Comparison of ENCODE assay signal across 27 cellular contexts in genomic region chr1:28758420-28758819, GRCh38. TPM values are rescaled to one million over a fixed set of nuclear protein-coding genes. Genes with fewer than 3 reads are reported as not detected.
DNase-seq lines count a peak whose midpoint lies in the region; ATAC-seq, FAIRE-seq and TF ChIP-seq lines count a peak whose summit lies in the region.
"Had no signal": no experiment of that assay in that cellular context is flagged by ENCODE, and none has a peak within 500 bp of the region (broad histone marks: within the 10 kb centered on the region; RNA-seq: fewer than 3 reads in every experiment).

No MANE protein-coding gene starts in this region.

- H3K9ac ChIP-seq in SK-N-SH = no peak overlapping the region
- H3K9ac ChIP-seq in HepG2 (ENCODE audit: insufficient read depth, low read depth, low read length) = no peak overlapping the region
- H3K9ac ChIP-seq: BLaER1 treated with 17β-estradiol and CSF1 and Interleukin-3, amounts not matched to agents 10 nM and 100 nM had no signal

- peaks cover 100% of the 10 kb centered on the region for H4K20me1 ChIP-seq in SK-N-SH (ENCODE audit: insufficient read depth)
- H4K20me1 ChIP-seq in HepG2 (ENCODE audit: insufficient read depth, low read length) = peaks cover 73% of the 10 kb centered on the region

- no peak for TF ChIP-seq RAD21 in SK-N-SH (IDR thresholded peaks at IDR 0.05; ENCODE audit: low read length)
- no peak for TF ChIP-seq RAD21 in HepG2 (CRISPR knock-in tag; IDR thresholded peaks at IDR 0.05)

- no peak overlapping the region for H3K4me3 Mint-ChIP-seq in immature natural killer cell

- H3K4me2 ChIP-seq in SK-N-SH (no peak overlapping the region), HepG2 (ENCODE audit: low read depth, low read length) (no peak overlapping the region)
- H3K4me2 ChIP-seq: BLaER1 treated with 17β-estradiol and CSF1 and Interleukin-3, amounts not matched to agents 10 nM and 100 nM had no signal

- peaks cover 23 to 27% of the 10 kb centered on the region in 2 donors for H3K4me1 Mint-ChIP-seq in immature natural killer cell

- H3K27me3 ChIP-seq in SK-N-SH (ENCODE audit: insufficient read depth) (no peaks in the 10 kb centered on the region), HepG2 (ENCODE audit: control insufficient read depth in 1 of 2, insufficient read depth in 2 of 2, low read length in 2 of 2) (no peaks in the 10 kb centered on the region), right lobe of liver (no peaks in the 10 kb centered on the region)
- H3K27me3 ChIP-seq: BLaER1 treated with 17β-estradiol and CSF1 and Interleukin-3, amounts not matched to agents 10 nM and 100 nM; MG63; SJSA1 had no signal

- H3K9me2 ChIP-seq in SK-N-SH = no peaks in the 10 kb centered on the region

- no peak for FAIRE-seq in HepG2 (lab: Jason Lieb, UNC)
- FAIRE-seq: GM19239, H54, RCC 7860 had no signal

- H3K9me3 Mint-ChIP-seq in immature natural killer cell = no peaks in the 10 kb centered on the region
- H3K9me3 Mint-ChIP-seq: CD8-positive, alpha-beta memory T cell had no signal

- H3K9me3 ChIP-seq in SK-N-SH (no peaks in the 10 kb centered on the region), HepG2 (ENCODE audit: low read length) (no peaks in the 10 kb centered on the region), right lobe of liver (no peaks in the 10 kb centered on the region)
- H3K9me3 ChIP-seq: BLaER1 treated with 17β-estradiol and CSF1 and Interleukin-3, amounts not matched to agents 10 nM and 100 nM; MG63 had no signal

- H3F3A ChIP-seq in SK-N-SH (replicated peaks; ENCODE audit: insufficient read depth) = peaks cover 13% of the 10 kb centered on the region

- intact Hi-C loops in HepG2 (cut with micrococcal nuclease; ENCODE audit: unreplicated experiment) (loop anchor here (5.0 kb wide), 1 partner anchor 116 kb away; the partner anchor contains the start of gene TAF12), right lobe of liver (cut with DNase I) (no loop called here)

- no peak for DNase-seq in SK-N-SH
- DNase-seq in HepG2 (ENCODE audit: low spot score) = no peak
- DNase-seq in right lobe of liver = no peak
- no peak for DNase-seq in immature natural killer cell
- DNase-seq in stimulated activated CD4-positive, alpha-beta T cell treated with anti-CD3 and anti-CD28 coated beads, Interleukin-15, amount 100 ng/mL, for 24 hours = no peak
- DNase-seq in AG08395 (ENCODE audit: low spot score) = no peak
- no peak for DNase-seq in NCI-H226
- DNase-seq: ACHN; Calu3; CD8-positive, alpha-beta memory T cell; DMS153; Kasumi-1; MG63; NCI-H1417; NCI-H1694 treated with DMSO at 0.1 percent for 48 hours; NCI-H2081 treated with DMSO at 0.1 percent for 48 hours; NCI-H2171 treated with DMSO at 0.1 percent for 48 hours; NCI-H446; NCI-H526; OCI-M1 had no signal

- no peaks in the 10 kb centered on the region for H3K27me3 Mint-ChIP-seq in immature natural killer cell (ENCODE audit: low read depth in 3 of 3)
- H3K27me3 Mint-ChIP-seq: CD8-positive, alpha-beta memory T cell had no signal

- no peak for TF ChIP-seq POLR2A in HepG2 (IDR thresholded peaks at IDR 0.05; ENCODE audit: insufficient read depth in 1 of 2, low read depth in 2 of 2, low read length in 2 of 2)
- TF ChIP-seq POLR2A in right lobe of liver (IDR thresholded peaks at IDR 0.05) = no peak

- no TSS peak for BruUV-seq in HepG2 (replicated peaks; lab: Mats Ljungman, UMichigan)

- CTCF ChIA-PET in SK-N-SH (lab: Yijun Ruan, JAX) = interaction anchor here (2.3 to 2.5 kb wide), 2 partner anchors 22 kb away, joined by 6 to 11 read pairs; partner anchors contain the start of gene YTHDF2
- CTCF ChIA-PET in HepG2 (lab: Yijun Ruan, JAX; ENCODE audit: low intra/inter-chr PET ratio, low total read pairs) = no interaction called here

- TF ChIP-seq EP300 in SK-N-SH (IDR thresholded peaks at IDR 0.05; ENCODE audit: borderline replicate concordance in 1 of 2, low read depth in 1 of 2, low read length in 1 of 2) (no peak), HepG2 (IDR thresholded peaks at IDR 0.05; ENCODE audit: low read depth in 2 of 2, low read length in 2 of 2) (no peak), HepG2 (CRISPR knock-in tag; IDR thresholded peaks at IDR 0.05; ENCODE audit: borderline replicate concordance) (no peak)

- WGBS in SK-N-SH (ENCODE audit: low lambda C conversion rate) = 85% methylated on average over 4 of the region's 4 CpGs
- WGBS in HepG2 (ENCODE audit: low lambda C conversion rate) = 92% methylated on average over 4 of the region's 4 CpGs
- 76% methylated on average over 4 of the region's 4 CpGs for WGBS in right lobe of liver (ENCODE audit: insufficient coverage, low coverage, low lambda C conversion rate, missing lambda C conversion rate)

- in situ Hi-C loops in HepG2 (cut with HindIII; ENCODE audit: extremely low pct_ligation_motif_present, low pct_unique_long_range_greater_than_20kb) = no loop called here

- no peak overlapping the region for H3K4me3 ChIP-seq in SK-N-SH (ENCODE audit: low read depth in 2 of 2, low read length in 1 of 2)
- no peak overlapping the region for H3K4me3 ChIP-seq in HepG2 (replicated peaks in 1 of 3; ENCODE audit: insufficient read depth in 1 of 3, low read depth in 2 of 3, low read length in 3 of 3)
- no peak overlapping the region for H3K4me3 ChIP-seq in right lobe of liver
- H3K4me3 ChIP-seq: BLaER1 treated with 17β-estradiol and CSF1 and Interleukin-3, amounts not matched to agents 10 nM and 100 nM; MG63; SJSA1 had no signal

- H3K27ac Mint-ChIP-seq in immature natural killer cell = peak overlapping the region in 4 of 6 donors; percentile 32 to 66 (median 36)

- no peak overlapping the region for H2AFZ ChIP-seq in SK-N-SH (ENCODE audit: low read depth)
- no peak overlapping the region for H2AFZ ChIP-seq in HepG2 (ENCODE audit: low read length)

- no peak overlapping the region for H3K27ac ChIP-seq in SK-N-SH (ENCODE audit: low read depth in 2 of 2, low read length in 1 of 2)
- no peak overlapping the region for H3K27ac ChIP-seq in HepG2 (ENCODE audit: extremely low read length, insufficient read depth, low read length)
- no peak overlapping the region for H3K27ac ChIP-seq in right lobe of liver
- H3K27ac ChIP-seq: 22Rv1; BLaER1 treated with 17β-estradiol and CSF1 and Interleukin-3, amounts not matched to agents 10 nM and 100 nM; SJSA1 had no signal

- ATAC-seq in SK-N-SH treated with all-trans-retinoic acid at 6 μM for 48 hours (no peak), HepG2 (no peak), right lobe of liver (no peak)

- POLR2A ChIA-PET in SK-N-SH (lab: Yijun Ruan, JAX) (interaction anchor here (0.9 kb wide), 1 partner anchor 22 kb away, joined by 3 read pairs; the partner anchor contains the start of gene YTHDF2), HepG2 (lab: Yijun Ruan, JAX) (no interaction called here)

- H3K36me3 Mint-ChIP-seq in immature natural killer cell = peaks cover 0 to 7% (median 1%) of the 10 kb centered on the region in 3 donors

- TF ChIP-seq CTCF in SK-N-SH (IDR thresholded peaks at IDR 0.05) (no peak), HepG2 (CRISPR knock-in tag; IDR thresholded peaks at IDR 0.05) (no peak), right lobe of liver (IDR thresholded peaks at IDR 0.05) (no peak)

- peaks cover 0 to 4% of the 10 kb centered on the region in 2 experiments; a peak in 2 of 4 replicates for H3K4me1 ChIP-seq in SK-N-SH (ENCODE audit: control insufficient read depth in 1 of 2, insufficient read depth in 2 of 2, low read depth in 1 of 2, low read length in 1 of 2)
- H3K4me1 ChIP-seq in HepG2 (ENCODE audit: insufficient read depth, low read length) = peaks cover 34% of the 10 kb centered on the region
- H3K4me1 ChIP-seq in right lobe of liver = peaks cover 0 to 33% (median 1%) of the 10 kb centered on the region in 4 donors

- H3K79me2 ChIP-seq in SK-N-SH (ENCODE audit: insufficient read depth) = peaks cover 100% of the 10 kb centered on the region
- peaks cover 91% of the 10 kb centered on the region for H3K79me2 ChIP-seq in HepG2 (ENCODE audit: insufficient read depth, low read length)

- H3K36me3 ChIP-seq in SK-N-SH (replicated peaks in 1 of 2; ENCODE audit: control insufficient read depth in 1 of 2, insufficient read depth in 2 of 2, low read length in 1 of 2) = peaks cover 19 to 35% of the 10 kb centered on the region in 2 experiments
- H3K36me3 ChIP-seq in HepG2 (replicated peaks in 1 of 2; ENCODE audit: control insufficient read depth in 1 of 2, insufficient read depth in 2 of 2, low read length in 2 of 2) = peaks cover 13 to 42% of the 10 kb centered on the region in 2 experiments
- peaks cover 0 to 13% (median 0%) of the 10 kb centered on the region in 4 donors for H3K36me3 ChIP-seq in right lobe of liver

RNA-seq across cellular contexts. Expression of gene YTHDF2, which starts 21.7 kb away (rescaled TPM):
- 45.2 and 54.8 TPM in 2 replicates for polyA plus RNA-seq in SK-N-SH (2012; rRNA removed)
- 50.3 and 54.5 TPM in 2 replicates for polyA plus RNA-seq in SK-N-SH (2012; cell fraction: cytosol; rRNA removed)
- polyA plus RNA-seq in SK-N-SH (2012; cell fraction: nucleus; rRNA removed) = 32.2 and 56.4 TPM in 2 replicates
- 59.6 and 84.7 TPM in 2 replicates for total RNA-seq in HepG2 (2016; rRNA removed; fragmentation: Illumina TruSeq; extraction: Trizol)
- 23.5 and 25.1 TPM in 2 replicates for total RNA-seq in HepG2 (2016; cell fraction: cytosol; rRNA removed; fragmentation: Illumina TruSeq; extraction: Trizol; ENCODE audit: low read depth)
- 64.6 and 75.8 TPM in 2 replicates for total RNA-seq in HepG2 (2016; cell fraction: insoluble cytoplasmic fraction; rRNA removed; fragmentation: Illumina TruSeq; extraction: Trizol)
- 40.7 and 44.0 TPM in 2 replicates for total RNA-seq in HepG2 (2016; cell fraction: membrane; rRNA removed; fragmentation: Illumina TruSeq; extraction: Trizol)
- 40.1 and 45.5 TPM in 2 replicates for total RNA-seq in HepG2 (2016; cell fraction: nucleus; rRNA removed; fragmentation: Illumina TruSeq; extraction: Trizol)
- polyA plus RNA-seq in HepG2 (2011; rRNA removed) = 48.4 and 57.5 TPM in 2 replicates
- polyA plus RNA-seq in HepG2 (2011; cell fraction: cytosol; rRNA removed) = 42.8 and 55.5 TPM in 2 replicates
- 27.3 and 38.4 TPM in 2 replicates for polyA plus RNA-seq in HepG2 (2011; cell fraction: nucleus; rRNA removed)
- polyA plus RNA-seq in HepG2 (2012) = 45.7 and 46.5 TPM in 2 replicates
- 6.9 and 7.4 TPM in 2 replicates for polyA plus RNA-seq in HepG2 (2016; cell fraction: cytosol; fragmentation: Illumina TruSeq; extraction: Trizol; ENCODE audit: low read depth)
- 77.8 and 84.1 TPM in 2 replicates for polyA plus RNA-seq in HepG2 (2016; cell fraction: insoluble cytoplasmic fraction; fragmentation: Illumina TruSeq; extraction: Trizol; ENCODE audit: low read depth)
- 19.2 and 20.4 TPM in 2 replicates for polyA plus RNA-seq in HepG2 (2016; cell fraction: membrane; fragmentation: Illumina TruSeq; extraction: Trizol; ENCODE audit: low read depth)
- polyA plus RNA-seq in HepG2 (2016; cell fraction: nucleus; fragmentation: Illumina TruSeq; extraction: Trizol; ENCODE audit: insufficient read depth, low read depth) = 51.1 and 54.7 TPM in 2 replicates
- 118 and 193 TPM in 2 replicates for polyA minus RNA-seq in HepG2 (2011; rRNA and poly(A)+ RNA removed; ENCODE audit: low replicate concordance)
- 60.7 and 61.0 TPM in 2 replicates for polyA minus RNA-seq in HepG2 (2011; cell fraction: cytosol; rRNA and poly(A)+ RNA removed)
- 38.6 and 48.5 TPM in 2 replicates for polyA minus RNA-seq in HepG2 (2011; cell fraction: nucleus; rRNA and poly(A)+ RNA removed)
- 10 to 100 TPM; 21.8 to 43.2 (median 31.7) TPM for total RNA-seq in right lobe of liver
- polyA plus RNA-seq in immature natural killer cell = 100 to 1,000 TPM in 2 of 3 donors, 10 to 100 TPM in 1; 78.1 to 210 (median 129) TPM

RNA-seq across cellular contexts. Expression of gene OPRD1, which starts 53.5 kb away (rescaled TPM):
- polyA plus RNA-seq in SK-N-SH (2012; rRNA removed) = 0.07 and 0.24 TPM in 2 replicates
- 0.10 and 0.26 TPM in 2 replicates for polyA plus RNA-seq in SK-N-SH (2012; cell fraction: cytosol; rRNA removed)
- polyA plus RNA-seq in SK-N-SH (2012; cell fraction: nucleus; rRNA removed) = 0.27 and 0.43 TPM in 2 replicates
- 0.02 TPM in 1 of 2 replicates, not detected in the other for total RNA-seq in HepG2 (2016; rRNA removed; fragmentation: Illumina TruSeq; extraction: Trizol)
- not detected in 2 replicates for total RNA-seq in HepG2 (2016; cell fraction: cytosol; rRNA removed; fragmentation: Illumina TruSeq; extraction: Trizol; ENCODE audit: low read depth)
- 0.04 TPM in 1 of 2 replicates, not detected in the other for total RNA-seq in HepG2 (2016; cell fraction: insoluble cytoplasmic fraction; rRNA removed; fragmentation: Illumina TruSeq; extraction: Trizol)
- not detected in 2 replicates for total RNA-seq in HepG2 (2016; cell fraction: membrane; rRNA removed; fragmentation: Illumina TruSeq; extraction: Trizol)
- total RNA-seq in HepG2 (2016; cell fraction: nucleus; rRNA removed; fragmentation: Illumina TruSeq; extraction: Trizol) = 0.06 TPM in 1 of 2 replicates, not detected in the other
- polyA plus RNA-seq in HepG2 (2011; rRNA removed) = 0.01 and 0.03 TPM in 2 replicates
- 0.01 and 0.03 TPM in 2 replicates for polyA plus RNA-seq in HepG2 (2011; cell fraction: cytosol; rRNA removed)
- polyA plus RNA-seq in HepG2 (2011; cell fraction: nucleus; rRNA removed) = 0.11 and 0.14 TPM in 2 replicates
- polyA plus RNA-seq in HepG2 (2012) = 0.03 and 0.07 TPM in 2 replicates
- polyA plus RNA-seq in HepG2 (2016; cell fraction: cytosol; fragmentation: Illumina TruSeq; extraction: Trizol; ENCODE audit: low read depth) = not detected in 2 replicates
- polyA plus RNA-seq in HepG2 (2016; cell fraction: insoluble cytoplasmic fraction; fragmentation: Illumina TruSeq; extraction: Trizol; ENCODE audit: low read depth) = not detected in 2 replicates
- not detected in 2 replicates for polyA plus RNA-seq in HepG2 (2016; cell fraction: membrane; fragmentation: Illumina TruSeq; extraction: Trizol; ENCODE audit: low read depth)
- polyA plus RNA-seq in HepG2 (2016; cell fraction: nucleus; fragmentation: Illumina TruSeq; extraction: Trizol; ENCODE audit: insufficient read depth, low read depth) = 0.04 TPM in 2 replicates
- polyA minus RNA-seq in HepG2 (2011; rRNA and poly(A)+ RNA removed; ENCODE audit: low replicate concordance) = 0.86 TPM in 1 of 2 replicates, not detected in the other
- polyA minus RNA-seq in HepG2 (2011; cell fraction: cytosol; rRNA and poly(A)+ RNA removed) = 0.10 TPM in 1 of 2 replicates, not detected in the other
- 0.12 and 0.26 TPM in 2 replicates for polyA minus RNA-seq in HepG2 (2011; cell fraction: nucleus; rRNA and poly(A)+ RNA removed)
- total RNA-seq in right lobe of liver = not detected
- polyA plus RNA-seq in immature natural killer cell = under 1 TPM in 1 of 3 donors, not detected in 2; 0.03 TPM
- total RNA-seq: CD8-positive, alpha-beta memory T cell had no signal

Comparison
In these comparisons a context has a peak if more than half of its experiments do, and no peak if none do; other contexts are left out.
1. Of the 25 proteins assayed by ChIP-seq in both HepG2 and SK-N-SH: peak only in HepG2: none; only in SK-N-SH: POLR2AphosphoS5; in both: none; in neither: 24.